In the genomic region with DNA sequence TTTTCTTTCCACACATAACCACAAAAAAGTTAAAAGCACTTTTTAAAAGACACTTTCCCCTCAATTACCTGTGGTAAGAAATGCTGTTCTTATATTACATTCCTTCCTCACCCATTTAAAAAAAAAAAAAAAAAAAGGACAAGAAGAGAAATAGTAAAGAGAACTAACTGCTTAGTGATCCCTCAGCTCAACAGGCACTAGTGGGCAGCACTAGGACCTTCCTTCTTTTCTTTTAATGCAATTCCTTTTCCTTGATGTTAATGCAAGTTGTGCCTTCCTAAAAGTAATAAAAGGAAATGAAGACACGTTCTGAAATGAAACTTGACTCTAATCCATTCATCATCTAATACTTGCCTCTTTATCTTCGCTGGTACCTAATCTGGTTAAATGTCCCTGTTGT, we compare ENCODE assay signal across 12 cellular contexts.
DNase-seq lines count a peak whose midpoint lies in the region; ATAC-seq, FAIRE-seq and TF ChIP-seq lines count a peak whose summit lies in the region.
"Had no signal": no experiment of that assay in that cellular context is flagged by ENCODE, and none has a peak within 500 bp of the region (broad histone marks: within the 10 kb centered on the region; RNA-seq: fewer than 3 reads in every experiment).

No MANE protein-coding gene starts in this region.

- H3K4me1 ChIP-seq in small intestine (ENCODE audit: control insufficient read depth in 2 of 2, insufficient read depth in 1 of 2, low read depth in 1 of 2, low read length in 1 of 2) = no peaks in the 10 kb centered on the region

- TF ChIP-seq CTCF in VCaP (conservative IDR thresholded peaks at IDR 0.05) (peak; percentile 60), foreskin fibroblast (IDR thresholded peaks at IDR 0.05; ENCODE audit: low read depth, low read length) (peak; percentile 57)

- H3K27me3 ChIP-seq in H7 (ENCODE audit: control insufficient read depth, insufficient read depth, low read length) (no peaks in the 10 kb centered on the region), small intestine (ENCODE audit: control insufficient read depth in 2 of 2, insufficient read depth in 2 of 2, low read length in 2 of 2) (no peaks in the 10 kb centered on the region)
- H3K27me3 ChIP-seq: heart right ventricle had no signal

- H3K27ac ChIP-seq in VCaP (no peak overlapping the region), small intestine (ENCODE audit: low read depth in 1 of 2, low read length in 1 of 2) (no peak overlapping the region)
- H3K27ac ChIP-seq: heart right ventricle had no signal

- no peak overlapping the region for H3K4me3 ChIP-seq in H7 (ENCODE audit: insufficient read depth, low read depth, low read length)
- H3K4me3 ChIP-seq in foreskin fibroblast (ENCODE audit: low read depth in 1 of 2, low read length in 2 of 2) = no peak overlapping the region
- no peak overlapping the region for H3K4me3 ChIP-seq in small intestine (ENCODE audit: low read depth in 1 of 2, low read length in 2 of 2)
- H3K4me3 ChIP-seq: heart right ventricle had no signal

- H3K36me3 ChIP-seq in H7 (replicated peaks; ENCODE audit: control insufficient read depth, insufficient read depth, low read length) = peaks cover 19% of the 10 kb centered on the region
- H3K36me3 ChIP-seq in small intestine (ENCODE audit: control insufficient read depth in 2 of 2, insufficient read depth in 2 of 2, low read length in 2 of 2) = peaks cover 0 to 9% of the 10 kb centered on the region in 2 donors

- no peaks in the 10 kb centered on the region for H3K9me3 Mint-ChIP-seq in stimulated activated naive B cell treated with anti-CD40 and anti-IgM and Interleukin-4, amounts not matched to agents 10 μg/mL and 1 μg/mL and 100 μg/mL, for 72 hours
- H3K9me3 Mint-ChIP-seq: central memory CD8-positive, alpha-beta T cell had no signal

- no peaks in the 10 kb centered on the region for H3K9me3 ChIP-seq in small intestine (ENCODE audit: control insufficient read depth, low read depth)
- H3K9me3 ChIP-seq: heart right ventricle had no signal

- H3K27me3 Mint-ChIP-seq in stimulated activated naive B cell treated with anti-CD40 and anti-IgM and Interleukin-4, amounts not matched to agents 10 μg/mL and 1 μg/mL and 100 μg/mL, for 72 hours = peaks cover 0 to 10% of the 10 kb centered on the region in 2 donors
- H3K27me3 Mint-ChIP-seq: central memory CD8-positive, alpha-beta T cell had no signal

- no peaks in the 10 kb centered on the region for H3K36me3 Mint-ChIP-seq in stimulated activated naive B cell treated with anti-CD40 and anti-IgM and Interleukin-4, amounts not matched to agents 10 μg/mL and 1 μg/mL and 100 μg/mL, for 72 hours

- DNase-seq in A172 (ENCODE audit: low spot score) (peak; percentile 27), H7 (peak; percentile 51), foreskin fibroblast (peak in 1 of 2 donors; percentile 51), small intestine (no peak), left ventricle myocardium superior (no peak)
- no peak for DNase-seq in stimulated activated naive B cell treated with anti-CD40 and anti-IgM and Interleukin-4, amounts not matched to agents 10 μg/mL and 1 μg/mL and 100 μg/mL, for 72 hours
- DNase-seq: heart right ventricle, NCI-H1436 treated with DMSO at 0.1 percent for 48 hours had no signal

- peaks cover 0 to 3% of the 10 kb centered on the region in 2 donors for H3K4me1 Mint-ChIP-seq in stimulated activated naive B cell treated with anti-CD40 and anti-IgM and Interleukin-4, amounts not matched to agents 10 μg/mL and 1 μg/mL and 100 μg/mL, for 72 hours
- H3K4me1 Mint-ChIP-seq: central memory CD8-positive, alpha-beta T cell had no signal

- no peak overlapping the region for H3K27ac Mint-ChIP-seq in stimulated activated naive B cell treated with anti-CD40 and anti-IgM and Interleukin-4, amounts not matched to agents 10 μg/mL and 1 μg/mL and 100 μg/mL, for 72 hours

- H3K4me3 Mint-ChIP-seq in stimulated activated naive B cell treated with anti-CD40 and anti-IgM and Interleukin-4, amounts not matched to agents 10 μg/mL and 1 μg/mL and 100 μg/mL, for 72 hours = no peak overlapping the region
- H3K4me3 Mint-ChIP-seq: CD14-positive monocyte; central memory CD8-positive, alpha-beta T cell had no signal

- no peak for FAIRE-seq in small intestine (lab: Jason Lieb, UNC)

- intact Hi-C loops in left ventricle myocardium superior (cut with micrococcal nuclease) = no loop called here

- WGBS in small intestine, 3 donors = 53 to 57% (median 57%) methylated on average over 2 of the region's 2 CpGs

- ATAC-seq in GM19395 (IDR thresholded peaks at IDR 0.05; ENCODE audit: unreplicated experiment) (no peak), left ventricle myocardium superior (no peak)
- ATAC-seq in stimulated activated naive B cell treated with anti-CD40 and anti-IgM and Interleukin-4, amounts not matched to agents 10 μg/mL and 1 μg/mL and 100 μg/mL, for 72 hours (replicated peaks) = no peak

Comparison
In these comparisons a context has a peak if more than half of its experiments do, and no peak if none do; other contexts are left out.
1. DNase-seq: peak in A172 (single experiment) and H7 (single experiment); none in small intestine (single experiment), stimulated activated naive B cell treated with anti-CD40 and anti-IgM and Interleukin-4, amounts not matched to agents 10 μg/mL and 1 μg/mL and 100 μg/mL, for 72 hours (single experiment) and left ventricle myocardium superior (single experiment).